ENCODE assay signal across 28 cellular contexts in genomic region chr2:118255771-118256372, GRCh38.
A peak's percentile ranks its signal among the peaks of the same experiment; 100 is the strongest.
DNase-seq lines count a peak whose midpoint lies in the region; ATAC-seq, FAIRE-seq and TF ChIP-seq lines count a peak whose summit lies in the region.
"Had no signal": no experiment of that assay in that cellular context is flagged by ENCODE, and none has a peak within 500 bp of the region (broad histone marks: within the 10 kb centered on the region; RNA-seq: fewer than 3 reads in every experiment).

No MANE protein-coding gene starts in this region.

- H3K27ac Mint-ChIP-seq in H9 = peak overlapping the region in 2 of 3 experiments; percentile 50 to 96; a peak in 4 of 7 replicates
- H3K27ac Mint-ChIP-seq: CD4-positive, CD25-positive, alpha-beta regulatory T cell had no signal

- H3K36me3 Mint-ChIP-seq in H9 (ENCODE audit: insufficient read depth in 1 of 3, low read depth in 3 of 3) = no peaks in the 10 kb centered on the region
- H3K36me3 Mint-ChIP-seq: CD4-positive, CD25-positive, alpha-beta regulatory T cell had no signal

- H3K36me3 ChIP-seq in neuronal stem cell (replicated peaks in 1 of 2; ENCODE audit: control insufficient read depth in 2 of 2, insufficient read depth in 2 of 2, low read length in 2 of 2) = no peaks in the 10 kb centered on the region
- no peaks in the 10 kb centered on the region for H3K36me3 ChIP-seq in mucosa of descending colon (ENCODE audit: low read depth)
- H3K36me3 ChIP-seq: BLaER1, MG63, SJSA1 had no signal

- FAIRE-seq in HTR-8/SVneo (lab: Jason Lieb, UNC) = no peak
- FAIRE-seq: A204.1, G401.6, H54 had no signal

- no peak for DNase-seq in H9
- DNase-seq in ecto neural progenitor cell (ENCODE audit: low spot score) = peak; percentile 68
- peak; percentile 14 for DNase-seq in iPS DF 4.7 (ENCODE audit: extremely low read depth, low spot score)
- DNase-seq in neuronal stem cell (ENCODE audit: low spot score) = peak; percentile 74
- DNase-seq in HTR-8/SVneo (ENCODE audit: insufficient read length, low spot score) = no peak
- DNase-seq in mucosa of descending colon = no peak
- no peak for DNase-seq in T-helper 1 cell
- DNase-seq: CD4-positive, CD25-positive, alpha-beta regulatory T cell; COR-L47; DMS53; IMR-90; KG1; MG63; NCI-H1105 treated with DMSO at 0.1 percent for 48 hours; NCI-H146; NCI-H2029; NCI-H446; NCI-H524 treated with DMSO at 0.1 percent for 48 hours; NCI-H82; NK-92 treated with Interleukin-12 subunit alpha and Interleukin-12 subunit beta, amount 100 ng/mL, for 24 hours; PC-9; Right ventricle myocardium superior; RPMI8226 had no signal

- intact Hi-C loops in mucosa of descending colon (cut with DNase I, micrococcal nuclease) = no loop called here

- H2BK12ac ChIP-seq in H9 (ENCODE audit: insufficient read length, low read depth, low read length) (no peak overlapping the region), neuronal stem cell (ENCODE audit: low read length) (no peak overlapping the region)

- H2BK15ac ChIP-seq in H9 (ENCODE audit: low read depth, low read length) (no peak overlapping the region), neuronal stem cell (ENCODE audit: low read length) (no peak overlapping the region)

- H4K8ac ChIP-seq in H9 (replicated peaks; ENCODE audit: insufficient read length, low read depth, low read length) = no peak overlapping the region
- no peak overlapping the region for H4K8ac ChIP-seq in neuronal stem cell (ENCODE audit: low read depth, low read length)

- TF ChIP-seq CTCF in H9 (conservative IDR thresholded peaks at IDR 0.05) (no peak), mucosa of descending colon (IDR thresholded peaks at IDR 0.05) (no peak)

- H3K4me1 Mint-ChIP-seq in H9 = peaks cover 29 to 32% of the 10 kb centered on the region in 2 experiments
- H3K4me1 Mint-ChIP-seq: CD4-positive, CD25-positive, alpha-beta regulatory T cell had no signal

- no peak overlapping the region for H2BK20ac ChIP-seq in H9 (ENCODE audit: low read depth, low read length, poor library complexity, severe bottlenecking)

- H3K4me3 ChIP-seq in neuronal stem cell (ENCODE audit: low read length in 2 of 2) (no peak overlapping the region), mucosa of descending colon (no peak overlapping the region)
- H3K4me3 ChIP-seq: BLaER1, MG63, PC-9, SJSA1 had no signal

- no peak overlapping the region for H4K91ac ChIP-seq in H9 (ENCODE audit: insufficient read length, low read depth, low read length)
- no peak overlapping the region for H4K91ac ChIP-seq in neuronal stem cell (ENCODE audit: low read depth, low read length, poor library complexity)

- H3K27me3 ChIP-seq in H9 (ENCODE audit: insufficient read depth, low read length) = no peaks in the 10 kb centered on the region
- no peaks in the 10 kb centered on the region for H3K27me3 ChIP-seq in neuronal stem cell (ENCODE audit: control insufficient read depth in 3 of 3, insufficient read depth in 3 of 3, low read depth in 1 of 3, low read length in 3 of 3)
- H3K27me3 ChIP-seq: BLaER1, MG63, SJSA1 had no signal

- H3K9me3 Mint-ChIP-seq in H9 = no peaks in the 10 kb centered on the region; a peak in 2 of 5 replicates

- H3K23me2 ChIP-seq in H9 (ENCODE audit: insufficient read length, low read depth, low read length, poor library complexity, severe bottlenecking) = no peaks in the 10 kb centered on the region

- H3K27me3 Mint-ChIP-seq in H9 (ENCODE audit: low read depth) = peaks cover 10% of the 10 kb centered on the region

- no peak for ATAC-seq in mucosa of descending colon

- H3K4me1 ChIP-seq in H9 (ENCODE audit: insufficient read depth, low read length) = peaks cover 9% of the 10 kb centered on the region
- peaks cover 4 to 27% of the 10 kb centered on the region in 2 donors for H3K4me1 ChIP-seq in neuronal stem cell (ENCODE audit: control insufficient read depth in 2 of 2, insufficient read depth in 1 of 2, low read depth in 1 of 2, low read length in 2 of 2)
- no peaks in the 10 kb centered on the region for H3K4me1 ChIP-seq in mucosa of descending colon (ENCODE audit: low read depth)
- H3K4me1 ChIP-seq: BLaER1 had no signal

- H3T11ph ChIP-seq in H9 (ENCODE audit: low read length) = no peak overlapping the region

- WGBS in H9 (ENCODE audit: extremely low coverage, insufficient read length, low lambda C conversion rate) = no CpG with 5 or more reads among the region's 5 CpGs
- no CpG with 5 or more reads among the region's 5 CpGs for WGBS in neuronal stem cell (ENCODE audit: extremely low coverage in 2 of 2, insufficient read length in 2 of 2, insufficient replicate concordance in 1 of 2), 2 donors

- H3K79me1 ChIP-seq in H9 (ENCODE audit: insufficient read depth, low read depth, low read length, poor library complexity, severe bottlenecking) (no peaks in the 10 kb centered on the region), neuronal stem cell (ENCODE audit: low read depth, low read length) (no peaks in the 10 kb centered on the region)

- H2AK5ac ChIP-seq in H9 (ENCODE audit: insufficient read length, low read length) (no peak overlapping the region), neuronal stem cell (ENCODE audit: low read depth, low read length) (no peak overlapping the region)

- H3K23ac ChIP-seq in H9 (ENCODE audit: insufficient read length, low read depth, low read length) (no peak overlapping the region), neuronal stem cell (ENCODE audit: low read depth, low read length, poor library complexity) (no peak overlapping the region)

- no peak overlapping the region for H3K4ac ChIP-seq in H9 (ENCODE audit: low read depth, low read length)
- H3K4ac ChIP-seq in neuronal stem cell (ENCODE audit: low read length) = no peak overlapping the region

- no peak overlapping the region for H3K9ac ChIP-seq in H9 (ENCODE audit: extremely low read depth, insufficient read length, low read length)
- H3K9ac ChIP-seq in neuronal stem cell (ENCODE audit: low read depth, low read length, poor library complexity) = no peak overlapping the region
- H3K9ac ChIP-seq: BLaER1 had no signal

- H3K18ac ChIP-seq in H9 (ENCODE audit: insufficient read length, low read depth, low read length) (no peak overlapping the region), neuronal stem cell (ENCODE audit: low read length) (peak overlapping the region; percentile 72)

- H2BK120ac ChIP-seq in H9 (ENCODE audit: low read depth, low read length, poor library complexity, severe bottlenecking) = no peak overlapping the region
- H2BK120ac ChIP-seq in neuronal stem cell (ENCODE audit: low read depth, low read length) = no peak overlapping the region

- H3K4me3 Mint-ChIP-seq in H9 = no peak overlapping the region
- H3K4me3 Mint-ChIP-seq: CD4-positive, CD25-positive, alpha-beta regulatory T cell had no signal

- H2BK5ac ChIP-seq in H9 (ENCODE audit: insufficient read length, low read length) (no peak overlapping the region), neuronal stem cell (ENCODE audit: low read length) (no peak overlapping the region)

- no peak overlapping the region for H3K14ac ChIP-seq in H9 (ENCODE audit: insufficient read depth, low read length)
- H3K14ac ChIP-seq in neuronal stem cell (ENCODE audit: low read length) = no peak overlapping the region

- H2AFZ ChIP-seq in H9 (ENCODE audit: low read length) (no peak overlapping the region), neuronal stem cell (ENCODE audit: low read length) (peak overlapping the region; percentile 8)
- H2AFZ ChIP-seq: PC-9 had no signal

- H4K20me1 ChIP-seq in H9 (ENCODE audit: control insufficient read depth, insufficient read depth, insufficient read length) = no peaks in the 10 kb centered on the region
- H4K20me1 ChIP-seq: BLaER1 had no signal

- no peaks in the 10 kb centered on the region for H3K9me3 ChIP-seq in H9 (ENCODE audit: control insufficient read depth, low read depth, low read length)
- no peaks in the 10 kb centered on the region for H3K9me3 ChIP-seq in neuronal stem cell (replicated peaks in 1 of 2; ENCODE audit: control insufficient read depth in 2 of 2, insufficient read depth in 1 of 2, low read depth in 1 of 2, low read length in 2 of 2)
- no peaks in the 10 kb centered on the region for H3K9me3 ChIP-seq in mucosa of descending colon
- H3K9me3 ChIP-seq: BLaER1, SJSA1 had no signal

- no peaks in the 10 kb centered on the region for H3K79me2 ChIP-seq in H9 (ENCODE audit: insufficient read depth, low read length)

- H3K27ac ChIP-seq in H9 (ENCODE audit: insufficient read length, low read depth, low read length) (no peak overlapping the region), neuronal stem cell (replicated peaks; ENCODE audit: low read length) (peak overlapping the region; percentile 87)
- H3K27ac ChIP-seq: BLaER1, PC-9, SJSA1 had no signal

- H4K5ac ChIP-seq in H9 (ENCODE audit: insufficient read length, low read depth, low read length) = no peak overlapping the region

- H3K4me2 ChIP-seq in H9 (ENCODE audit: insufficient read depth, insufficient read length, low read length) (no peak overlapping the region), neuronal stem cell (ENCODE audit: insufficient read depth, low read length, poor library complexity, severe bottlenecking) (no peak overlapping the region)
- H3K4me2 ChIP-seq: BLaER1, PC-9 had no signal

- no peak overlapping the region for H3K56ac ChIP-seq in H9 (ENCODE audit: insufficient read length, low read depth, low read length)

Comparison
In these comparisons a context has a peak if more than half of its experiments do, and no peak if none do; other contexts are left out.
1. DNase-seq: peak in ecto neural progenitor cell (single experiment), iPS DF 4.7 (single experiment) and neuronal stem cell (single experiment); none in H9 (single experiment), HTR-8/SVneo (single experiment), mucosa of descending colon (0 of 3) and T-helper 1 cell (0 of 5).